Comparison of ENCODE assay signal across 27 cellular contexts in the genomic region with DNA sequence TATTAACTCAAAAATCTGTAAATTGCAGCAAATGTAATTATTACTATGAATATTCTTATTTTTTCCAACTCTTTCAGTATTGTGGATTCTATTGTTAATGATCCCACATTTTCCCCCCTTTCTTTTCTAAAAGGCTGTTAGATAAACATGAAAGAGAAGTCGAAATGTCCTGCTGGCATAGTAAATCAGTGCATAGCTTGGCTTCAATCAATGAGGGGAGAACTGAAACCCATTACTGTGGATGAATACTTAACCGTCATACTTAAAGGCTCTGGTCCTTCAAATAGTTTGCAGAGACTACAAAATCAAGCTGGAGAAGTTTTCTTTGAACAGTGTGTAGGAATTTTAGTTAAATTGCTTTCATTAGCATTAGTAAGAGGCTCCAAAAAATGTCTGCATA.
"Had no signal": no experiment of that assay in that cellular context is flagged by ENCODE, and none has a peak within 500 bp of the region (broad histone marks: within the 10 kb centered on the region; RNA-seq: fewer than 3 reads in every experiment).

No MANE protein-coding gene starts in this region.

- ATAC-seq: activated naive CD4-positive, alpha-beta T cell treated with anti-CD3 and anti-CD28 coated beads, Interleukin-2, amount 50 U/mL, for 72 hours; activated T-cell treated with anti-CD3 and anti-CD28 coated beads, Interleukin-2, amount 50 U/mL, for 72 hours; gastroesophageal sphincter; heart right ventricle had no signal

- H3K4me2 ChIP-seq: hepatocyte had no signal

- H3K27ac ChIP-seq: ascending aorta, breast epithelium, cardiac muscle cell, colonic mucosa, epithelial cell of prostate, esophagus squamous epithelium, gastroesophageal sphincter, heart right ventricle, hepatocyte had no signal

- H3K27me3 ChIP-seq: ascending aorta, breast epithelium, cardiac muscle cell, colonic mucosa, esophagus squamous epithelium, gastroesophageal sphincter, heart right ventricle, hepatocyte had no signal

- DNase-seq: activated CD4-positive, alpha-beta memory T cell treated with anti-CD3 and anti-CD28 coated beads, Interleukin-2, amount 10 ng/mL, durations not matched to agents 7 days and 5 days; activated CD4-positive, alpha-beta T cell treated with anti-CD3 and anti-CD28 coated beads for 1 hour; activated CD4-positive, alpha-beta T cell treated with anti-CD3 and anti-CD28 coated beads for 4 hours; activated CD4-positive, alpha-beta T cell treated with anti-CD3 and anti-CD28 coated beads, Interleukin-2, amount 10 ng/mL, durations not matched to agents 7 days and 5 days; activated CD4-positive, alpha-beta T cell treated with anti-CD3 and anti-CD28 coated beads, Interleukin-2, amount 50 U/mL, for 4 hours; activated CD8-positive, alpha-beta memory T cell treated with anti-CD3 and anti-CD28 coated beads, Interleukin-2, amount 50 U/mL, for 48 hours; activated gamma-delta T cell; activated naive CD4-positive, alpha-beta T cell; activated naive CD4-positive, alpha-beta T cell treated with anti-CD3 and anti-CD28 coated beads, Interleukin-2, amount 10 ng/mL, durations not matched to agents 7 days and 5 days; activated naive CD8-positive, alpha-beta T cell treated with anti-CD3 and anti-CD28 coated beads, Interleukin-2, amount 10 ng/mL, durations not matched to agents 7 days and 5 days; activated T-cell treated with anti-CD3 and anti-CD28 coated beads for 4 hours; activated T-cell treated with anti-CD3 and anti-CD28 coated beads, Interleukin-2, amount 50 U/mL, for 24 hours; activated T-cell treated with anti-CD3 and anti-CD28 coated beads, Interleukin-2, amount 50 U/mL, for 72 hours; central memory CD4-positive, alpha-beta T cell; cerebellar nuclear complex; colonic mucosa; effector CD8-positive, alpha-beta T cell; esophagus squamous epithelium; foreskin melanocyte; heart right ventricle had no signal

- H3K36me3 ChIP-seq: ascending aorta, breast epithelium, cardiac muscle cell, colonic mucosa, esophagus squamous epithelium, gastroesophageal sphincter, heart right ventricle had no signal

- H3K4me3 ChIP-seq: ascending aorta, breast epithelium, cardiac muscle cell, colonic mucosa, esophagus squamous epithelium, gastroesophageal sphincter, heart right ventricle, hepatocyte had no signal

- H3K9me3 ChIP-seq: ascending aorta, breast epithelium, colonic mucosa, esophagus squamous epithelium, gastroesophageal sphincter, heart right ventricle had no signal

- H3K4me1 ChIP-seq: ascending aorta, breast epithelium, colonic mucosa, esophagus squamous epithelium, gastroesophageal sphincter, heart right ventricle had no signal

- H3K79me2 ChIP-seq: hepatocyte had no signal
